In the genomic region with DNA sequence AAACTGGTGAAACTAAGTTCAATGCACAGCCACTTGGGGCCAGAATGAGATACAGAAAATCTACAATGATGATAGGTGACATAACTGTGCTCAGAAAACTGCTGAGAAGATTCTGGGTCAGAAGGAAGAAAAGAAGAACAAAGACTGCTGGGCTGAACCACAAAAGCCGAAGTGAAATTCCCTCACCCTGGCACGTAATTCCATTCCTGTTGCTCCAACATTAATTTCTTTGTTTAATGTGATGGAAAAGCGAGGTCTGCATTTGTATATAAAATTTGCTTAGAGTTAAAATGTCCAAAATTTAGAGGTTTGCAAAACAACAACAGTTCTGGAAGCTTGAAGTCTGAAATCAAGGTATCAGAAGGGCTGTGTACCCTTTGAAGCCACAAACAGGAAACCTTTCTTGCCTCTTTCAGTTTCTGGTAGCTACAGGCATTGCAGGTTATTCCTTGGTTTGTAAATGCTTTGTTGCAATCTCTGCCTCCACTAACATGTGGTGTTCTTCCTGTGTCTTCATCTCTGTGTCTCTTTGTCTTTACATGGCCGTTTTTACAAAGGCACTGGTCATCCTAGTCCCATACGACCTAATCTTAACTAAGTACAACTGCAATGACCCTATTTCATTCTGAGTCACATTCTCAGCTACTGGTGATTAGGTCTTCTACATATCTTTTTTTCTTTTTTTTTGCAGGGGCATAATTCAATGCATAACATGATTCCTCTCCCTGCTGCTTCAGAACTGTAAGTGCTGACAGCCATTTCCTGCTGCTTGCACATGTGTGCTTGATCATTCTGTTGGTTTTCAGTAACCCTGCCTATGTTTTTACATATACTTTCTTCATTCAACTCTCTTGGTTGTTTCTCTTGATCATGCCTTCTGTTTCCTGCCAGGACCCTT, we compare ENCODE assay signal across 14 cellular contexts.
DNase-seq lines count a peak whose midpoint lies in the region; ATAC-seq and TF ChIP-seq lines count a peak whose summit lies in the region.
"Had no signal": no experiment of that assay in that cellular context is flagged by ENCODE, and none has a peak within 500 bp of the region (broad histone marks: within the 10 kb centered on the region; RNA-seq: fewer than 3 reads in every experiment).

No MANE protein-coding gene starts in this region.

- no TSS peak for BruUV-seq in Caco-2 (replicated peaks; lab: Mats Ljungman, UMichigan)

- ATAC-seq in Right ventricle myocardium inferior (no peak), HG02610 (IDR thresholded peaks at IDR 0.05; ENCODE audit: unreplicated experiment) (peak; percentile 75), HG03565 (IDR thresholded peaks at IDR 0.05; ENCODE audit: unreplicated experiment) (peak; percentile 76)
- ATAC-seq: WTC11 had no signal

- H3K9me3 ChIP-seq in left ventricle myocardium inferior (replicated peaks): peaks cover 3% of the 10 kb centered on the region
- H3K9me3 ChIP-seq in MG63: no peaks in the 10 kb centered on the region
- H3K9me3 ChIP-seq in Caco-2: no peaks in the 10 kb centered on the region

- peak overlapping the region; percentile 5 for H3K27ac ChIP-seq in left ventricle myocardium inferior (replicated peaks)

- TF ChIP-seq CTCF in left ventricle myocardium inferior (IDR thresholded peaks at IDR 0.05; ENCODE audit: borderline replicate concordance) (no peak), type B pancreatic cell (conservative IDR thresholded peaks at IDR 0.05) (peak; percentile 28), Caco-2 (IDR thresholded peaks at IDR 0.05; ENCODE audit: insufficient read depth in 1 of 2, low read depth in 1 of 2, low read length in 1 of 2, severe bottlenecking in 1 of 2, unreplicated experiment in 1 of 2) (no peak)

- H3K4me3 Mint-ChIP-seq in type B pancreatic cell (no peak overlapping the region), Caco-2 (ENCODE audit: unreplicated experiment) (no peak overlapping the region)
- H3K4me3 Mint-ChIP-seq: activated naive CD4-positive, alpha-beta T cell treated with anti-CD3 and anti-CD28 coated beads, Interleukin-2, amount 50 U/mL, for 24 hours; stimulated activated naive CD8-positive, alpha-beta T cell treated with anti-CD3 and anti-CD28 coated beads, Interleukin-15, Interleukin-2, amounts not matched to agents 100 ng/mL and 50 ng/mL, for 24 hours; WTC11 had no signal

- H3K4me1 ChIP-seq in left ventricle myocardium inferior (peaks cover 17% of the 10 kb centered on the region), Caco-2 (no peaks in the 10 kb centered on the region)

- intact Hi-C loops in left ventricle myocardium inferior (cut with micrococcal nuclease) (no loop called here), Right ventricle myocardium inferior (cut with DNase I) (no loop called here), Caco-2 (cut with micrococcal nuclease; ENCODE audit: unreplicated experiment) (no loop called here)

- no peak for DNase-seq in left ventricle myocardium inferior
- no peak for DNase-seq in Right ventricle myocardium inferior (ENCODE audit: missing footprints)
- no peak for DNase-seq in type B pancreatic cell (ENCODE audit: extremely low spot score, unreplicated experiment)
- no peak for DNase-seq in MG63
- DNase-seq in Caco-2: no peak
- DNase-seq in DMS53 (lab: John Stamatoyannopoulos, UW): no peak
- DNase-seq: ACHN, hypothalamus, NCI-H1105 treated with DMSO at 0.1 percent for 48 hours had no signal

- H3K36me3 ChIP-seq in left ventricle myocardium inferior: no peaks in the 10 kb centered on the region
- no peaks in the 10 kb centered on the region for H3K36me3 ChIP-seq in MG63
- H3K36me3 ChIP-seq in Caco-2 (ENCODE audit: control insufficient read depth, insufficient read depth, low read length): no peaks in the 10 kb centered on the region

- CTCF ChIA-PET in Caco-2 (lab: Charles Lee): no interaction called here

- H3K4me1 Mint-ChIP-seq in type B pancreatic cell (ENCODE audit: unreplicated experiment) (peaks cover 10% of the 10 kb centered on the region), Caco-2 (ENCODE audit: low read depth, unreplicated experiment) (no peaks in the 10 kb centered on the region)
- H3K4me1 Mint-ChIP-seq: activated naive CD4-positive, alpha-beta T cell treated with anti-CD3 and anti-CD28 coated beads, Interleukin-2, amount 50 U/mL, for 24 hours had no signal

- POLR2A ChIA-PET in Caco-2 (lab: Charles Lee): no interaction called here

- no peaks in the 10 kb centered on the region for H3K27me3 ChIP-seq in left ventricle myocardium inferior (ENCODE audit: low read depth)
- no peaks in the 10 kb centered on the region for H3K27me3 ChIP-seq in MG63
- no peaks in the 10 kb centered on the region for H3K27me3 ChIP-seq in Caco-2 (replicated peaks; ENCODE audit: control insufficient read depth, insufficient read depth, low read length)

- H3K27ac Mint-ChIP-seq in type B pancreatic cell (no peak overlapping the region), Caco-2 (ENCODE audit: unreplicated experiment) (no peak overlapping the region)
- H3K27ac Mint-ChIP-seq: activated naive CD4-positive, alpha-beta T cell treated with anti-CD3 and anti-CD28 coated beads, Interleukin-2, amount 50 U/mL, for 24 hours; stimulated activated naive CD8-positive, alpha-beta T cell treated with anti-CD3 and anti-CD28 coated beads, Interleukin-15, Interleukin-2, amounts not matched to agents 100 ng/mL and 50 ng/mL, for 24 hours; WTC11 had no signal

- H3K4me3 ChIP-seq in left ventricle myocardium inferior (no peak overlapping the region), MG63 (no peak overlapping the region), Caco-2 (ENCODE audit: low read depth, low read length) (no peak overlapping the region)

- H3K27me3 Mint-ChIP-seq in type B pancreatic cell (no peaks in the 10 kb centered on the region), Caco-2 (ENCODE audit: insufficient read depth, unreplicated experiment) (no peaks in the 10 kb centered on the region)
- H3K27me3 Mint-ChIP-seq: activated naive CD4-positive, alpha-beta T cell treated with anti-CD3 and anti-CD28 coated beads, Interleukin-2, amount 50 U/mL, for 24 hours; stimulated activated naive CD8-positive, alpha-beta T cell treated with anti-CD3 and anti-CD28 coated beads, Interleukin-15, Interleukin-2, amounts not matched to agents 100 ng/mL and 50 ng/mL, for 24 hours had no signal

- H3K9me3 Mint-ChIP-seq in type B pancreatic cell: no peaks in the 10 kb centered on the region
- H3K9me3 Mint-ChIP-seq in Caco-2 (ENCODE audit: unreplicated experiment): no peaks in the 10 kb centered on the region

- H3K36me3 Mint-ChIP-seq in type B pancreatic cell (no peaks in the 10 kb centered on the region), Caco-2 (ENCODE audit: insufficient read depth, unreplicated experiment) (no peaks in the 10 kb centered on the region)
- H3K36me3 Mint-ChIP-seq: activated naive CD4-positive, alpha-beta T cell treated with anti-CD3 and anti-CD28 coated beads, Interleukin-2, amount 50 U/mL, for 24 hours; WTC11 had no signal
